Comparison of ENCODE assay signal across 8 cellular contexts in genomic region chr17:28338056-28338768, GRCh38. TPM values are rescaled to one million over a fixed set of nuclear protein-coding genes. Genes with fewer than 3 reads are reported as not detected.
DNase-seq lines count a peak whose midpoint lies in the region; ATAC-seq and TF ChIP-seq lines count a peak whose summit lies in the region.
"Had no signal": no experiment of that assay in that cellular context is flagged by ENCODE, and none has a peak within 500 bp of the region (broad histone marks: within the 10 kb centered on the region; RNA-seq: fewer than 3 reads in every experiment).

No MANE protein-coding gene starts in this region.

- no peak overlapping the region for H3K4me3 ChIP-seq in astrocyte of the spinal cord (ENCODE audit: low read depth, low read length)

- peak overlapping the region; percentile 95 for H3K4me3 Mint-ChIP-seq in stimulated activated effector memory CD8-positive, alpha-beta T cell treated with anti-CD3 and anti-CD28 coated beads, Interleukin-12 subunit alpha, Interleukin-12 subunit beta, amount 100 ng/mL, for 72 hours

- in situ Hi-C loops in astrocyte of the spinal cord (cut with HindIII; ENCODE audit: low sequenced_read_pairs): no loop called here

- TF ChIP-seq CTCF in astrocyte of the spinal cord (IDR thresholded peaks at IDR 0.05; ENCODE audit: low read depth, low read length): no peak

- no peak for ATAC-seq in stimulated activated effector memory CD8-positive, alpha-beta T cell treated with anti-CD3 and anti-CD28 coated beads, Interleukin-12 subunit alpha, Interleukin-12 subunit beta, amount 100 ng/mL, for 72 hours
- no peak for ATAC-seq in GM19452 (IDR thresholded peaks at IDR 0.05; ENCODE audit: unreplicated experiment)

- no peaks in the 10 kb centered on the region for H3K9me3 Mint-ChIP-seq in stimulated activated effector memory CD8-positive, alpha-beta T cell treated with anti-CD3 and anti-CD28 coated beads, Interleukin-12 subunit alpha, Interleukin-12 subunit beta, amount 100 ng/mL, for 72 hours

- H3K36me3 Mint-ChIP-seq in stimulated activated effector memory CD8-positive, alpha-beta T cell treated with anti-CD3 and anti-CD28 coated beads, Interleukin-12 subunit alpha, Interleukin-12 subunit beta, amount 100 ng/mL, for 72 hours: peaks cover 53% of the 10 kb centered on the region

- H3K27ac Mint-ChIP-seq in stimulated activated effector memory CD8-positive, alpha-beta T cell treated with anti-CD3 and anti-CD28 coated beads, Interleukin-12 subunit alpha, Interleukin-12 subunit beta, amount 100 ng/mL, for 72 hours: no peak overlapping the region

- peak; percentile 89 for DNase-seq in HT1080 (ENCODE audit: low read depth)
- peak; percentile 45 for DNase-seq in astrocyte of the spinal cord (ENCODE audit: low read depth, low spot score)
- DNase-seq in islet precursor cell: peak; percentile 79
- no peak for DNase-seq in stimulated activated effector memory CD8-positive, alpha-beta T cell treated with anti-CD3 and anti-CD28 coated beads, Interleukin-12 subunit alpha, Interleukin-12 subunit beta, amount 100 ng/mL, for 72 hours (ENCODE audit: low spot score in 2 of 2)
- DNase-seq in epidermal melanocyte (ENCODE audit: insufficient read length, low spot score): no peak
- DNase-seq in SHP77 treated with DMSO at 0.1 percent for 48 hours (lab: John Stamatoyannopoulos, UW): no peak
- DNase-seq: activated naive CD4-positive, alpha-beta T cell treated with Interleukin-2 at 50 U/mL for 16 hours had no signal

- peaks cover 51% of the 10 kb centered on the region for H3K4me1 Mint-ChIP-seq in stimulated activated effector memory CD8-positive, alpha-beta T cell treated with anti-CD3 and anti-CD28 coated beads, Interleukin-12 subunit alpha, Interleukin-12 subunit beta, amount 100 ng/mL, for 72 hours

RNA-seq across cellular contexts. Expression of gene TNFAIP1, which starts 2.7 kb away (rescaled TPM):
- total RNA-seq in HT1080 (2014; rRNA removed; shearing (Covaris generic)): 53.1 and 64.8 TPM in 2 replicates
- 56.8 and 58.7 TPM in 2 replicates for polyA plus RNA-seq in HT1080 (2015; cell fraction: cytosol; rRNA removed)
- 55.0 and 57.8 TPM in 2 replicates for polyA plus RNA-seq in HT1080 (2015; cell fraction: nucleus; rRNA removed)

RNA-seq across cellular contexts. Expression of gene IFT20, which starts 2.9 kb away (rescaled TPM):
- total RNA-seq in HT1080 (2014; rRNA removed; shearing (Covaris generic)): 48.6 and 63.8 TPM in 2 replicates
- 57.1 and 62.4 TPM in 2 replicates for polyA plus RNA-seq in HT1080 (2015; cell fraction: cytosol; rRNA removed)
- 76.9 and 91.8 TPM in 2 replicates for polyA plus RNA-seq in HT1080 (2015; cell fraction: nucleus; rRNA removed)

RNA-seq across cellular contexts. Expression of gene POLDIP2, which starts 19.1 kb away (rescaled TPM):
- total RNA-seq in HT1080 (2014; rRNA removed; shearing (Covaris generic)): 173 and 192 TPM in 2 replicates
- 128 and 137 TPM in 2 replicates for polyA plus RNA-seq in HT1080 (2015; cell fraction: cytosol; rRNA removed)
- polyA plus RNA-seq in HT1080 (2015; cell fraction: nucleus; rRNA removed): 73.1 and 73.9 TPM in 2 replicates

RNA-seq across cellular contexts. Expression of gene TMEM97, which starts 19.2 kb away (rescaled TPM):
- total RNA-seq in HT1080 (2014; rRNA removed; shearing (Covaris generic)): 41.3 and 52.9 TPM in 2 replicates
- polyA plus RNA-seq in HT1080 (2015; cell fraction: cytosol; rRNA removed): 17.5 and 17.8 TPM in 2 replicates
- 10.0 and 11.6 TPM in 2 replicates for polyA plus RNA-seq in HT1080 (2015; cell fraction: nucleus; rRNA removed)

RNA-seq across cellular contexts. Expression of gene SEBOX, which starts 26.8 kb away (rescaled TPM):
- not detected in 2 replicates for total RNA-seq in HT1080 (2014; rRNA removed; shearing (Covaris generic))
- not detected in 2 replicates for polyA plus RNA-seq in HT1080 (2015; cell fraction: cytosol; rRNA removed)
- not detected in 2 replicates for polyA plus RNA-seq in HT1080 (2015; cell fraction: nucleus; rRNA removed)

Comparison
In these comparisons a context has a peak if more than half of its experiments do, and no peak if none do; other contexts are left out.
1. DNase-seq: peak in HT1080 (single experiment), astrocyte of the spinal cord (single experiment) and islet precursor cell (single experiment); none in stimulated activated effector memory CD8-positive, alpha-beta T cell treated with anti-CD3 and anti-CD28 coated beads, Interleukin-12 subunit alpha, Interleukin-12 subunit beta, amount 100 ng/mL, for 72 hours (0 of 2), epidermal melanocyte (single experiment) and SHP77 treated with DMSO at 0.1 percent for 48 hours (single experiment).